Comparison of ENCODE assay signal across 11 cellular contexts in genomic region chr15:62648954-62649353, GRCh38.
DNase-seq lines count a peak whose midpoint lies in the region; ATAC-seq and TF ChIP-seq lines count a peak whose summit lies in the region.
"Had no signal": no experiment of that assay in that cellular context is flagged by ENCODE, and none has a peak within 500 bp of the region (broad histone marks: within the 10 kb centered on the region; RNA-seq: fewer than 3 reads in every experiment).

No MANE protein-coding gene starts in this region.

- H4K20me1 ChIP-seq in Loucy (ENCODE audit: insufficient read depth, low read length, poor library complexity, severe bottlenecking), result no peaks in the 10 kb centered on the region

- no peaks in the 10 kb centered on the region for H3K79me2 ChIP-seq in Loucy (ENCODE audit: insufficient read depth, low read length)

- TF ChIP-seq POLR2A in prostate gland (IDR thresholded peaks at IDR 0.05), result no peak

- peaks cover 20% of the 10 kb centered on the region for H3K27me3 Mint-ChIP-seq in activated T-helper 17 cell treated with anti-CD3 and anti-CD28 coated beads, Interleukin-2, amount 50 U/mL, for 72 hours

- no peaks in the 10 kb centered on the region for H3K27me3 ChIP-seq in Loucy (ENCODE audit: insufficient read depth, low read length, poor library complexity, severe bottlenecking)
- H3K27me3 ChIP-seq in prostate gland (replicated peaks; ENCODE audit: insufficient read depth), result no peaks in the 10 kb centered on the region
- H3K27me3 ChIP-seq: esophagus squamous epithelium, ovary had no signal

- WGBS in prostate gland, result 91% methylated on average over 6 of the region's 6 CpGs

- no peaks in the 10 kb centered on the region for H3K9me3 Mint-ChIP-seq in activated T-helper 17 cell treated with anti-CD3 and anti-CD28 coated beads, Interleukin-2, amount 50 U/mL, for 72 hours

- H3K4me3 ChIP-seq in GM12864 (ENCODE audit: low read depth, low read length) (no peak overlapping the region), Loucy (ENCODE audit: low read length, poor library complexity, severe bottlenecking) (no peak overlapping the region), prostate gland (no peak overlapping the region)
- H3K4me3 ChIP-seq: esophagus squamous epithelium, ovary had no signal

- no peak overlapping the region for H3K4me3 Mint-ChIP-seq in activated T-helper 17 cell treated with anti-CD3 and anti-CD28 coated beads, Interleukin-2, amount 50 U/mL, for 72 hours

- no peak for ATAC-seq in activated T-helper 17 cell treated with anti-CD3 and anti-CD28 coated beads, Interleukin-2, amount 50 U/mL, for 72 hours (replicated peaks)
- ATAC-seq in GM21717 (IDR thresholded peaks at IDR 0.05; ENCODE audit: unreplicated experiment), result no peak

- H2AFZ ChIP-seq in Loucy (ENCODE audit: low read length), result no peak overlapping the region

- no peaks in the 10 kb centered on the region for H3F3A ChIP-seq in Loucy (ENCODE audit: low read depth)

- H3K27ac Mint-ChIP-seq in activated T-helper 17 cell treated with anti-CD3 and anti-CD28 coated beads, Interleukin-2, amount 50 U/mL, for 72 hours, result no peak overlapping the region

- H3K9me2 ChIP-seq in Loucy (replicated peaks; ENCODE audit: low read depth, low read length), result no peaks in the 10 kb centered on the region

- DNase-seq in GM12864 (ENCODE audit: low read depth) (peak; percentile 21), dermis blood vessel endothelial cell (peak; percentile 26), prostate gland (ENCODE audit: low spot score) (no peak), NCI-H774 (lab: John Stamatoyannopoulos, UW) (no peak)
- DNase-seq in activated CD4-positive, alpha-beta T cell treated with anti-CD3 and anti-CD28 coated beads for 4 hours, result no peak
- DNase-seq: esophagus squamous epithelium, NCI-H510A had no signal

- H3K4me1 ChIP-seq in Loucy (ENCODE audit: insufficient read depth, low read length, poor library complexity, severe bottlenecking), result no peaks in the 10 kb centered on the region
- H3K4me1 ChIP-seq in prostate gland (replicated peaks), result no peaks in the 10 kb centered on the region

- intact Hi-C loops in prostate gland (cut with DNase I), result loop anchor here (5.0 kb wide), 1 partner anchor 257 kb away; the partner anchor contains the start of gene TLN2

- no peaks in the 10 kb centered on the region for H3K4me1 Mint-ChIP-seq in activated T-helper 17 cell treated with anti-CD3 and anti-CD28 coated beads, Interleukin-2, amount 50 U/mL, for 72 hours

- no peak overlapping the region for H3K9ac ChIP-seq in Loucy (ENCODE audit: low read depth, low read length, poor library complexity, severe bottlenecking)

- no peaks in the 10 kb centered on the region for H3K36me3 Mint-ChIP-seq in activated T-helper 17 cell treated with anti-CD3 and anti-CD28 coated beads, Interleukin-2, amount 50 U/mL, for 72 hours (ENCODE audit: low read depth)

- no peak overlapping the region for H3K4me2 ChIP-seq in Loucy (ENCODE audit: low read depth, low read length, poor library complexity, severe bottlenecking)

- H3K36me3 ChIP-seq in Loucy (ENCODE audit: insufficient read depth, low read length), result no peaks in the 10 kb centered on the region
- H3K36me3 ChIP-seq in prostate gland, result no peaks in the 10 kb centered on the region
- H3K36me3 ChIP-seq: ovary had no signal

- H3K27ac ChIP-seq in prostate gland, result no peak overlapping the region
- H3K27ac ChIP-seq: ovary had no signal

- no peaks in the 10 kb centered on the region for H3K9me3 ChIP-seq in Loucy (ENCODE audit: insufficient read depth, low read depth, low read length)
- no peaks in the 10 kb centered on the region for H3K9me3 ChIP-seq in prostate gland
- H3K9me3 ChIP-seq: esophagus squamous epithelium, ovary had no signal

- peak; percentile 47 for TF ChIP-seq CTCF in GM12864 (IDR thresholded peaks at IDR 0.05; ENCODE audit: low read depth, low read length, missing control alignments)
- peak; percentile 70 for TF ChIP-seq CTCF in Loucy (conservative IDR thresholded peaks at IDR 0.05; ENCODE audit: low read length)
- TF ChIP-seq CTCF in prostate gland (IDR thresholded peaks at IDR 0.05), result peak; percentile 4 to 31 (median 18)

Comparison
In these comparisons a context has a peak if more than half of its experiments do, and no peak if none do; other contexts are left out.
1. DNase-seq: peak in GM12864 (single experiment) and dermis blood vessel endothelial cell (single experiment); none in prostate gland (single experiment), NCI-H774 (single experiment) and activated CD4-positive, alpha-beta T cell treated with anti-CD3 and anti-CD28 coated beads for 4 hours (0 of 2).
2. CTCF ChIP-seq: peak in every context shown above with its lines; median percentile 70 in Loucy; 47 in GM12864; 18 in prostate gland.